In genomic region chr4:25966171-25966570, GRCh38 we compare ENCODE assay signal across 14 cellular contexts.
"Had no signal": no experiment of that assay in that cellular context is flagged by ENCODE, and none has a peak within 500 bp of the region (broad histone marks: within the 10 kb centered on the region; RNA-seq: fewer than 3 reads in every experiment).

No MANE protein-coding gene starts in this region.

- DNase-seq: activated naive CD4-positive, alpha-beta T cell; activated naive CD8-positive, alpha-beta T cell treated with anti-CD3 and anti-CD28 coated beads, Interleukin-2, amount 10 ng/mL, durations not matched to agents 7 days and 5 days; aorta; esophagus squamous epithelium; foreskin fibroblast; hypothalamus; kidney; left ventricle myocardium inferior; ovary; stimulated activated CD4-positive, alpha-beta T cell treated with anti-CD3 and anti-CD28 coated beads, Interleukin-12 subunit alpha, Interleukin-12 subunit beta, amount 100 ng/mL, for 4 hours had no signal

- H3K9me3 ChIP-seq: esophagus squamous epithelium, left ventricle myocardium inferior, ovary had no signal

- H3K36me3 ChIP-seq: cardiac muscle cell, esophagus squamous epithelium, left ventricle myocardium inferior, ovary had no signal

- H3K27me3 ChIP-seq: cardiac muscle cell, esophagus squamous epithelium, ovary had no signal

- H3K4me3 ChIP-seq: cardiac muscle cell, esophagus squamous epithelium, left ventricle myocardium inferior, ovary had no signal

- H3K4me1 ChIP-seq: esophagus squamous epithelium had no signal

- ATAC-seq: activated CD4-positive, CD25-positive, alpha-beta regulatory T cell treated with anti-CD3 and anti-CD28 coated beads, Interleukin-2, amount 50 U/mL, for 24 hours; natural killer cell treated with Interleukin-12 subunit alpha and Interleukin-12 subunit beta and Interleukin-15 and Interleukin-18, amount 100 ng/mL, for 72 hours; stimulated activated effector memory CD8-positive, alpha-beta T cell treated with anti-CD3 and anti-CD28 coated beads, Interleukin-12 subunit alpha, Interleukin-12 subunit beta, amount 100 ng/mL, for 72 hours had no signal

- H3K27ac ChIP-seq: cardiac muscle cell, esophagus squamous epithelium, left ventricle myocardium inferior, ovary had no signal
